Comparison of ENCODE assay signal across 10 cellular contexts in genomic region chr1:171142451-171143121, GRCh38. TPM values are rescaled to one million over a fixed set of nuclear protein-coding genes. Genes with fewer than 3 reads are reported as not detected.
DNase-seq lines count a peak whose midpoint lies in the region; ATAC-seq and TF ChIP-seq lines count a peak whose summit lies in the region.
"Had no signal": no experiment of that assay in that cellular context is flagged by ENCODE, and none has a peak within 500 bp of the region (broad histone marks: within the 10 kb centered on the region; RNA-seq: fewer than 3 reads in every experiment).

No MANE protein-coding gene starts in this region.

- H3K4me1 ChIP-seq in psoas muscle (peaks cover 8% of the 10 kb centered on the region), smooth muscle cell (ENCODE audit: low read depth) (peaks cover 16% of the 10 kb centered on the region)

- H3K9me3 ChIP-seq in psoas muscle (no peaks in the 10 kb centered on the region), smooth muscle cell (replicated peaks; ENCODE audit: low read depth) (no peaks in the 10 kb centered on the region)

- ATAC-seq in psoas muscle, result peak; percentile 36 to 58 (median 54)
- no peak for ATAC-seq in natural killer cell
- ATAC-seq: activated CD8-positive, alpha-beta memory T cell treated with anti-CD3 and anti-CD28 coated beads, Interleukin-2, amount 10 ng/mL, durations not matched to agents 7 days and 5 days had no signal

- no peaks in the 10 kb centered on the region for H3K79me2 ChIP-seq in smooth muscle cell (ENCODE audit: low read depth)

- H3K36me3 ChIP-seq in psoas muscle (ENCODE audit: insufficient read depth in 1 of 2, low read depth in 1 of 2) (no peaks in the 10 kb centered on the region), smooth muscle cell (ENCODE audit: low read depth) (no peaks in the 10 kb centered on the region)

- H3K27ac Mint-ChIP-seq in natural killer cell, result no peak overlapping the region
- H3K27ac Mint-ChIP-seq: activated CD8-positive, alpha-beta memory T cell treated with anti-CD3 and anti-CD28 coated beads, Interleukin-2, amount 10 ng/mL, durations not matched to agents 7 days and 5 days had no signal

- H3K4me3 ChIP-seq in fibroblast of the aortic adventitia (ENCODE audit: low read depth, low read length), result no peak overlapping the region
- peak overlapping the region; percentile 42 for H3K4me3 ChIP-seq in psoas muscle
- no peak overlapping the region for H3K4me3 ChIP-seq in smooth muscle cell

- peaks cover 4 to 14% of the 10 kb centered on the region in 2 donors for H3K27me3 Mint-ChIP-seq in natural killer cell (ENCODE audit: low read depth in 2 of 2)

- no peak overlapping the region for H2AFZ ChIP-seq in smooth muscle cell (ENCODE audit: low read depth)

- H3K9me3 Mint-ChIP-seq in natural killer cell, result peaks cover 0 to 7% of the 10 kb centered on the region in 2 donors

- H3F3A ChIP-seq in smooth muscle cell (ENCODE audit: low read depth), result no peaks in the 10 kb centered on the region

- intact Hi-C loops in psoas muscle (cut with DNase I) (no loop called here), natural killer cell (cut with micrococcal nuclease) (no loop called here)

- H4K20me1 ChIP-seq in smooth muscle cell (ENCODE audit: low read depth), result no peaks in the 10 kb centered on the region

- WGBS in psoas muscle, 3 donors, result 12 to 25% (median 16%) methylated on average over 7 of the region's 7 CpGs
- WGBS in smooth muscle cell (ENCODE audit: low lambda C conversion rate), result 62% methylated on average over 7 of the region's 7 CpGs

- no peaks in the 10 kb centered on the region for H3K4me1 Mint-ChIP-seq in natural killer cell
- H3K4me1 Mint-ChIP-seq: activated CD8-positive, alpha-beta memory T cell treated with anti-CD3 and anti-CD28 coated beads, Interleukin-2, amount 10 ng/mL, durations not matched to agents 7 days and 5 days had no signal

- H3K27ac ChIP-seq in psoas muscle (peak overlapping the region; percentile 75), smooth muscle cell (ENCODE audit: low read depth) (no peak overlapping the region)

- H3K4me2 ChIP-seq in smooth muscle cell, result no peak overlapping the region

- H3K9ac ChIP-seq in smooth muscle cell (ENCODE audit: low read depth), result no peak overlapping the region

- DNase-seq in DMS153 treated with DMSO at 0.1 percent for 48 hours (lab: John Stamatoyannopoulos, UW; ENCODE audit: unreplicated experiment) (peak; percentile 82), NCI-H774 (lab: John Stamatoyannopoulos, UW) (peak; percentile 72), fibroblast of the aortic adventitia (ENCODE audit: low read depth) (peak; percentile 93), psoas muscle (no peak), glomerular visceral epithelial cell (ENCODE audit: extremely low spot score) (no peak), T-helper 9 cell (no peak), smooth muscle cell (lab: John Stamatoyannopoulos, UW; ENCODE audit: unreplicated experiment) (no peak), natural killer cell (no peak)
- DNase-seq: activated CD8-positive, alpha-beta memory T cell treated with anti-CD3 and anti-CD28 coated beads, Interleukin-2, amount 10 ng/mL, durations not matched to agents 7 days and 5 days; stimulated activated CD4-positive, alpha-beta T cell treated with anti-CD3 and anti-CD28 coated beads, Interleukin-4, amount 100 ng/mL, for 24 hours had no signal

- H3K36me3 Mint-ChIP-seq in natural killer cell, result no peaks in the 10 kb centered on the region
- H3K36me3 Mint-ChIP-seq: activated CD8-positive, alpha-beta memory T cell treated with anti-CD3 and anti-CD28 coated beads, Interleukin-2, amount 10 ng/mL, durations not matched to agents 7 days and 5 days had no signal

- no peaks in the 10 kb centered on the region for H3K27me3 ChIP-seq in psoas muscle (ENCODE audit: insufficient read depth in 3 of 3, low read length in 2 of 3)
- H3K27me3 ChIP-seq in smooth muscle cell (ENCODE audit: low read depth), result no peaks in the 10 kb centered on the region

- H3K4me3 Mint-ChIP-seq in natural killer cell, result no peak overlapping the region
- H3K4me3 Mint-ChIP-seq: activated CD8-positive, alpha-beta memory T cell treated with anti-CD3 and anti-CD28 coated beads, Interleukin-2, amount 10 ng/mL, durations not matched to agents 7 days and 5 days had no signal

- TF ChIP-seq CTCF in fibroblast of the aortic adventitia (IDR thresholded peaks at IDR 0.05; ENCODE audit: insufficient read depth, low read length) (no peak), psoas muscle (IDR thresholded peaks at IDR 0.05) (no peak), smooth muscle cell (IDR thresholded peaks at IDR 0.05; ENCODE audit: borderline replicate concordance, insufficient read depth, poor library complexity, severe bottlenecking) (no peak), natural killer cell (IDR thresholded peaks at IDR 0.05) (no peak)

RNA-seq across cellular contexts. Expression of gene FMO2, which starts 42.5 kb away (rescaled TPM):
- total RNA-seq in fibroblast of the aortic adventitia (ENCODE audit: low replicate concordance) (0.45 and 7.4 TPM in 2 replicates), psoas muscle (10 to 100 TPM; 16.3 to 54.1 (median 17.8) TPM), smooth muscle cell (not detected in 2 replicates), natural killer cell (not detected)
- polyA plus RNA-seq in psoas muscle (10 to 100 TPM in 1 of 3 donors, 1 to 10 TPM in 2; 6.9 to 17.2 (median 9.4) TPM), smooth muscle cell (not detected in 2 replicates)
- total RNA-seq: activated CD8-positive, alpha-beta memory T cell treated with anti-CD3 and anti-CD28 coated beads, Interleukin-2, amount 10 ng/mL, durations not matched to agents 7 days and 5 days had no signal

RNA-seq across cellular contexts. Expression of gene FMO3, which starts 51.9 kb away (rescaled TPM):
- total RNA-seq in fibroblast of the aortic adventitia (ENCODE audit: low replicate concordance) (1.3 TPM in 1 of 2 replicates, not detected in the other), psoas muscle (1 to 10 TPM in 2 of 4 donors, under 1 TPM in 2; 0.48 to 3.6 (median 1.6) TPM), smooth muscle cell (not detected in 2 replicates), natural killer cell (not detected)
- polyA plus RNA-seq in psoas muscle (1 to 10 TPM in 2 of 3 donors, under 1 TPM in 1; 0.92 to 1.6 (median 1.4) TPM), smooth muscle cell (0.33 TPM in 1 of 2 replicates, not detected in the other)
- total RNA-seq: activated CD8-positive, alpha-beta memory T cell treated with anti-CD3 and anti-CD28 coated beads, Interleukin-2, amount 10 ng/mL, durations not matched to agents 7 days and 5 days had no signal

Comparison
In these comparisons a context has a peak if more than half of its experiments do, and no peak if none do; other contexts are left out.
1. DNase-seq: peak in DMS153 treated with DMSO at 0.1 percent for 48 hours (single experiment), NCI-H774 (single experiment) and fibroblast of the aortic adventitia (single experiment); none in psoas muscle (0 of 2), glomerular visceral epithelial cell (single experiment), T-helper 9 cell (single experiment), smooth muscle cell (single experiment) and natural killer cell (single experiment).
2. ATAC-seq: peak in psoas muscle (4 of 4); none in natural killer cell (0 of 3).